1 cellular context compared by ENCODE assay signal in genomic region chr3:158314426-158315357, GRCh38.
TF ChIP-seq lines count a peak whose summit lies in the region.

No MANE protein-coding gene starts in this region.

TF ChIP-seq in H1, 55 proteins besides CTCF, POLR2A, EP300 and RAD21 (continued from another document):
- TF ChIP-seq, protein P1, sequence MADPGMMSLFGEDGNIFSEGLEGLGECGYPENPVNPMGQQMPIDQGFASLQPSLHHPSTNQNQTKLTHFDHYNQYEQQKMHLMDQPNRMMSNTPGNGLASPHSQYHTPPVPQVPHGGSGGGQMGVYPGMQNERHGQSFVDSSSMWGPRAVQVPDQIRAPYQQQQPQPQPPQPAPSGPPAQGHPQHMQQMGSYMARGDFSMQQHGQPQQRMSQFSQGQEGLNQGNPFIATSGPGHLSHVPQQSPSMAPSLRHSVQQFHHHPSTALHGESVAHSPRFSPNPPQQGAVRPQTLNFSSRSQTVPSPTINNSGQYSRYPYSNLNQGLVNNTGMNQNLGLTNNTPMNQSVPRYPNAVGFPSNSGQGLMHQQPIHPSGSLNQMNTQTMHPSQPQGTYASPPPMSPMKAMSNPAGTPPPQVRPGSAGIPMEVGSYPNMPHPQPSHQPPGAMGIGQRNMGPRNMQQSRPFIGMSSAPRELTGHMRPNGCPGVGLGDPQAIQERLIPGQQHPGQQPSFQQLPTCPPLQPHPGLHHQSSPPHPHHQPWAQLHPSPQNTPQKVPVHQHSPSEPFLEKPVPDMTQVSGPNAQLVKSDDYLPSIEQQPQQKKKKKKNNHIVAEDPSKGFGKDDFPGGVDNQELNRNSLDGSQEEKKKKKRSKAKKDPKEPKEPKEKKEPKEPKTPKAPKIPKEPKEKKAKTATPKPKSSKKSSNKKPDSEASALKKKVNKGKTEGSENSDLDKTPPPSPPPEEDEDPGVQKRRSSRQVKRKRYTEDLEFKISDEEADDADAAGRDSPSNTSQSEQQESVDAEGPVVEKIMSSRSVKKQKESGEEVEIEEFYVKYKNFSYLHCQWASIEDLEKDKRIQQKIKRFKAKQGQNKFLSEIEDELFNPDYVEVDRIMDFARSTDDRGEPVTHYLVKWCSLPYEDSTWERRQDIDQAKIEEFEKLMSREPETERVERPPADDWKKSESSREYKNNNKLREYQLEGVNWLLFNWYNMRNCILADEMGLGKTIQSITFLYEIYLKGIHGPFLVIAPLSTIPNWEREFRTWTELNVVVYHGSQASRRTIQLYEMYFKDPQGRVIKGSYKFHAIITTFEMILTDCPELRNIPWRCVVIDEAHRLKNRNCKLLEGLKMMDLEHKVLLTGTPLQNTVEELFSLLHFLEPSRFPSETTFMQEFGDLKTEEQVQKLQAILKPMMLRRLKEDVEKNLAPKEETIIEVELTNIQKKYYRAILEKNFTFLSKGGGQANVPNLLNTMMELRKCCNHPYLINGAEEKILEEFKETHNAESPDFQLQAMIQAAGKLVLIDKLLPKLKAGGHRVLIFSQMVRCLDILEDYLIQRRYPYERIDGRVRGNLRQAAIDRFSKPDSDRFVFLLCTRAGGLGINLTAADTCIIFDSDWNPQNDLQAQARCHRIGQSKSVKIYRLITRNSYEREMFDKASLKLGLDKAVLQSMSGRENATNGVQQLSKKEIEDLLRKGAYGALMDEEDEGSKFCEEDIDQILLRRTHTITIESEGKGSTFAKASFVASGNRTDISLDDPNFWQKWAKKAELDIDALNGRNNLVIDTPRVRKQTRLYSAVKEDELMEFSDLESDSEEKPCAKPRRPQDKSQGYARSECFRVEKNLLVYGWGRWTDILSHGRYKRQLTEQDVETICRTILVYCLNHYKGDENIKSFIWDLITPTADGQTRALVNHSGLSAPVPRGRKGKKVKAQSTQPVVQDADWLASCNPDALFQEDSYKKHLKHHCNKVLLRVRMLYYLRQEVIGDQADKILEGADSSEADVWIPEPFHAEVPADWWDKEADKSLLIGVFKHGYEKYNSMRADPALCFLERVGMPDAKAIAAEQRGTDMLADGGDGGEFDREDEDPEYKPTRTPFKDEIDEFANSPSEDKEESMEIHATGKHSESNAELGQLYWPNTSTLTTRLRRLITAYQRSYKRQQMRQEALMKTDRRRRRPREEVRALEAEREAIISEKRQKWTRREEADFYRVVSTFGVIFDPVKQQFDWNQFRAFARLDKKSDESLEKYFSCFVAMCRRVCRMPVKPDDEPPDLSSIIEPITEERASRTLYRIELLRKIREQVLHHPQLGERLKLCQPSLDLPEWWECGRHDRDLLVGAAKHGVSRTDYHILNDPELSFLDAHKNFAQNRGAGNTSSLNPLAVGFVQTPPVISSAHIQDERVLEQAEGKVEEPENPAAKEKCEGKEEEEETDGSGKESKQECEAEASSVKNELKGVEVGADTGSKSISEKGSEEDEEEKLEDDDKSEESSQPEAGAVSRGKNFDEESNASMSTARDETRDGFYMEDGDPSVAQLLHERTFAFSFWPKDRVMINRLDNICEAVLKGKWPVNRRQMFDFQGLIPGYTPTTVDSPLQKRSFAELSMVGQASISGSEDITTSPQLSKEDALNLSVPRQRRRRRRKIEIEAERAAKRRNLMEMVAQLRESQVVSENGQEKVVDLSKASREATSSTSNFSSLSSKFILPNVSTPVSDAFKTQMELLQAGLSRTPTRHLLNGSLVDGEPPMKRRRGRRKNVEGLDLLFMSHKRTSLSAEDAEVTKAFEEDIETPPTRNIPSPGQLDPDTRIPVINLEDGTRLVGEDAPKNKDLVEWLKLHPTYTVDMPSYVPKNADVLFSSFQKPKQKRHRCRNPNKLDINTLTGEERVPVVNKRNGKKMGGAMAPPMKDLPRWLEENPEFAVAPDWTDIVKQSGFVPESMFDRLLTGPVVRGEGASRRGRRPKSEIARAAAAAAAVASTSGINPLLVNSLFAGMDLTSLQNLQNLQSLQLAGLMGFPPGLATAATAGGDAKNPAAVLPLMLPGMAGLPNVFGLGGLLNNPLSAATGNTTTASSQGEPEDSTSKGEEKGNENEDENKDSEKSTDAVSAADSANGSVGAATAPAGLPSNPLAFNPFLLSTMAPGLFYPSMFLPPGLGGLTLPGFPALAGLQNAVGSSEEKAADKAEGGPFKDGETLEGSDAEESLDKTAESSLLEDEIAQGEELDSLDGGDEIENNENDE (IDR thresholded peaks at IDR 0.05; ENCODE audit: insufficient replicate concordance, low read length): no peak
- no peak for TF ChIP-seq RNF2 (IDR thresholded peaks at IDR 0.05; ENCODE audit: borderline replicate concordance, low read depth, low read length, missing control alignments, poor library complexity, severe bottlenecking)
- TF ChIP-seq TAF7 (optimal IDR thresholded peaks at IDR 0.05; ENCODE audit: borderline replicate concordance, low read depth, low read length): no peak
- TF ChIP-seq CHD1 (IDR thresholded peaks at IDR 0.05; ENCODE audit: low read depth, low read length): no peak
- no peak for TF ChIP-seq SRF (IDR thresholded peaks at IDR 0.05; ENCODE audit: low read depth, low read length)
- TF ChIP-seq PHF8 (conservative IDR thresholded peaks at IDR 0.05; ENCODE audit: low read depth, low read length): no peak
- no peak for TF ChIP-seq GABPA (IDR thresholded peaks at IDR 0.05; ENCODE audit: borderline replicate concordance, insufficient read depth, low read length)
